In the genomic region with DNA sequence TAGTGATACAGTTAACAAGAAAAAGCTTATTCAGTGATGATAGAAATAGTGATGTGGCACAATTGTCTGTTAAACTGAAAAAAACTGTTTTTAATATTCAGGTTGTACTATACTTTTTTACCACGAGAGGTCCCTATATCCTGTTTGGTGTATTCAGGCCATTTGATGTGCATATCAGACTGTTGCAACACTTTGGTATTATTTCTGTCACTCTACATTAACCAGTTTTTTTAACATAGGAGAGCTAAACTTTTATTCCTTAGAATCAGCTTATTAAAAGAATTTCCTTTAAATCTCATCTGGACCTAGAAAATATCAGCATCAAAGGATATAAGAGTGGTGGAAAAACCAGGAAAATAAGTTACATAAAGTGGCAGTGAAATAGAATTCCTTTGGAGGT, we compare ENCODE assay signal across 1 cellular context.
A peak's percentile ranks its signal among the peaks of the same experiment; 100 is the strongest.
TF ChIP-seq lines count a peak whose summit lies in the region.

No MANE protein-coding gene starts in this region.

TF ChIP-seq in HepG2, 621 proteins besides CTCF, POLR2A, EP300 and RAD21 (continued from another document and continues in another):
- TF ChIP-seq, protein P1, sequence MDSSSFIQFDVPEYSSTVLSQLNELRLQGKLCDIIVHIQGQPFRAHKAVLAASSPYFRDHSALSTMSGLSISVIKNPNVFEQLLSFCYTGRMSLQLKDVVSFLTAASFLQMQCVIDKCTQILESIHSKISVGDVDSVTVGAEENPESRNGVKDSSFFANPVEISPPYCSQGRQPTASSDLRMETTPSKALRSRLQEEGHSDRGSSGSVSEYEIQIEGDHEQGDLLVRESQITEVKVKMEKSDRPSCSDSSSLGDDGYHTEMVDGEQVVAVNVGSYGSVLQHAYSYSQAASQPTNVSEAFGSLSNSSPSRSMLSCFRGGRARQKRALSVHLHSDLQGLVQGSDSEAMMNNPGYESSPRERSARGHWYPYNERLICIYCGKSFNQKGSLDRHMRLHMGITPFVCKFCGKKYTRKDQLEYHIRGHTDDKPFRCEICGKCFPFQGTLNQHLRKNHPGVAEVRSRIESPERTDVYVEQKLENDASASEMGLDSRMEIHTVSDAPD (CRISPR knock-in tag; IDR thresholded peaks at IDR 0.05), result no peak
- TF ChIP-seq KLF9 (CRISPR knock-in tag; IDR thresholded peaks at IDR 0.05; ENCODE audit: low read depth), result no peak
- TF ChIP-seq, protein P2, sequence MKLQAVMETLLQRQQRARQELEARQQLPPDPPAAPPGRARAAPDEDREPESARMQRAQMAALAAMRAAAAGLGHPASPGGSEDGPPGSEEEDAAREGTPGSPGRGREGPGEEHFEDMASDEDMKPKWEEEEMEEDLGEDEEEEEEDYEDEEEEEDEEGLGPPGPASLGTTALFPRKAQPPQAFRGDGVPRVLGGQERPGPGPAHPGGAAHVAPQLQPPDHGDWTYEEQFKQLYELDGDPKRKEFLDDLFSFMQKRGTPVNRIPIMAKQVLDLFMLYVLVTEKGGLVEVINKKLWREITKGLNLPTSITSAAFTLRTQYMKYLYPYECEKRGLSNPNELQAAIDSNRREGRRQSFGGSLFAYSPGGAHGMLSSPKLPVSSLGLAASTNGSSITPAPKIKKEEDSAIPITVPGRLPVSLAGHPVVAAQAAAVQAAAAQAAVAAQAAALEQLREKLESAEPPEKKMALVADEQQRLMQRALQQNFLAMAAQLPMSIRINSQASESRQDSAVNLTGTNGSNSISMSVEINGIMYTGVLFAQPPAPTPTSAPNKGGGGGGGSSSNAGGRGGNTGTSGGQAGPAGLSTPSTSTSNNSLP (IDR thresholded peaks at IDR 0.05; ENCODE audit: low read depth, low read length), result peak; percentile 98
- no peak for TF ChIP-seq JUN (CRISPR knock-in tag; IDR thresholded peaks at IDR 0.05)
- no peak for TF ChIP-seq ZNF350 (CRISPR knock-in tag; IDR thresholded peaks at IDR 0.05; ENCODE audit: borderline replicate concordance, low read depth)
- TF ChIP-seq ZNF567 (CRISPR knock-in tag; IDR thresholded peaks at IDR 0.05; ENCODE audit: borderline replicate concordance), result no peak
- no peak for TF ChIP-seq DNMT1 (CRISPR knock-in tag; IDR thresholded peaks at IDR 0.05)
- TF ChIP-seq, protein P3, sequence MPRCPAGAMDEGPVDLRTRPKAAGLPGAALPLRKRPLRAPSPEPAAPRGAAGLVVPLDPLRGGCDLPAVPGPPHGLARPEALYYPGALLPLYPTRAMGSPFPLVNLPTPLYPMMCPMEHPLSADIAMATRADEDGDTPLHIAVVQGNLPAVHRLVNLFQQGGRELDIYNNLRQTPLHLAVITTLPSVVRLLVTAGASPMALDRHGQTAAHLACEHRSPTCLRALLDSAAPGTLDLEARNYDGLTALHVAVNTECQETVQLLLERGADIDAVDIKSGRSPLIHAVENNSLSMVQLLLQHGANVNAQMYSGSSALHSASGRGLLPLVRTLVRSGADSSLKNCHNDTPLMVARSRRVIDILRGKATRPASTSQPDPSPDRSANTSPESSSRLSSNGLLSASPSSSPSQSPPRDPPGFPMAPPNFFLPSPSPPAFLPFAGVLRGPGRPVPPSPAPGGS (CRISPR knock-in tag; IDR thresholded peaks at IDR 0.05), result no peak
- no peak for TF ChIP-seq ESRRA (CRISPR knock-in tag; IDR thresholded peaks at IDR 0.05; ENCODE audit: low read depth)
- TF ChIP-seq, protein P4, sequence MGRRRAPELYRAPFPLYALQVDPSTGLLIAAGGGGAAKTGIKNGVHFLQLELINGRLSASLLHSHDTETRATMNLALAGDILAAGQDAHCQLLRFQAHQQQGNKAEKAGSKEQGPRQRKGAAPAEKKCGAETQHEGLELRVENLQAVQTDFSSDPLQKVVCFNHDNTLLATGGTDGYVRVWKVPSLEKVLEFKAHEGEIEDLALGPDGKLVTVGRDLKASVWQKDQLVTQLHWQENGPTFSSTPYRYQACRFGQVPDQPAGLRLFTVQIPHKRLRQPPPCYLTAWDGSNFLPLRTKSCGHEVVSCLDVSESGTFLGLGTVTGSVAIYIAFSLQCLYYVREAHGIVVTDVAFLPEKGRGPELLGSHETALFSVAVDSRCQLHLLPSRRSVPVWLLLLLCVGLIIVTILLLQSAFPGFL (CRISPR knock-in tag; IDR thresholded peaks at IDR 0.05), result no peak
- TF ChIP-seq ZNF605 (CRISPR knock-in tag; IDR thresholded peaks at IDR 0.05), result no peak
- TF ChIP-seq, protein P5, sequence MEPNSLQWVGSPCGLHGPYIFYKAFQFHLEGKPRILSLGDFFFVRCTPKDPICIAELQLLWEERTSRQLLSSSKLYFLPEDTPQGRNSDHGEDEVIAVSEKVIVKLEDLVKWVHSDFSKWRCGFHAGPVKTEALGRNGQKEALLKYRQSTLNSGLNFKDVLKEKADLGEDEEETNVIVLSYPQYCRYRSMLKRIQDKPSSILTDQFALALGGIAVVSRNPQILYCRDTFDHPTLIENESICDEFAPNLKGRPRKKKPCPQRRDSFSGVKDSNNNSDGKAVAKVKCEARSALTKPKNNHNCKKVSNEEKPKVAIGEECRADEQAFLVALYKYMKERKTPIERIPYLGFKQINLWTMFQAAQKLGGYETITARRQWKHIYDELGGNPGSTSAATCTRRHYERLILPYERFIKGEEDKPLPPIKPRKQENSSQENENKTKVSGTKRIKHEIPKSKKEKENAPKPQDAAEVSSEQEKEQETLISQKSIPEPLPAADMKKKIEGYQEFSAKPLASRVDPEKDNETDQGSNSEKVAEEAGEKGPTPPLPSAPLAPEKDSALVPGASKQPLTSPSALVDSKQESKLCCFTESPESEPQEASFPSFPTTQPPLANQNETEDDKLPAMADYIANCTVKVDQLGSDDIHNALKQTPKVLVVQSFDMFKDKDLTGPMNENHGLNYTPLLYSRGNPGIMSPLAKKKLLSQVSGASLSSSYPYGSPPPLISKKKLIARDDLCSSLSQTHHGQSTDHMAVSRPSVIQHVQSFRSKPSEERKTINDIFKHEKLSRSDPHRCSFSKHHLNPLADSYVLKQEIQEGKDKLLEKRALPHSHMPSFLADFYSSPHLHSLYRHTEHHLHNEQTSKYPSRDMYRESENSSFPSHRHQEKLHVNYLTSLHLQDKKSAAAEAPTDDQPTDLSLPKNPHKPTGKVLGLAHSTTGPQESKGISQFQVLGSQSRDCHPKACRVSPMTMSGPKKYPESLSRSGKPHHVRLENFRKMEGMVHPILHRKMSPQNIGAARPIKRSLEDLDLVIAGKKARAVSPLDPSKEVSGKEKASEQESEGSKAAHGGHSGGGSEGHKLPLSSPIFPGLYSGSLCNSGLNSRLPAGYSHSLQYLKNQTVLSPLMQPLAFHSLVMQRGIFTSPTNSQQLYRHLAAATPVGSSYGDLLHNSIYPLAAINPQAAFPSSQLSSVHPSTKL (CRISPR knock-in tag; IDR thresholded peaks at IDR 0.05), result peak; percentile 30; the same call in 1 of the 2 replicates
- no peak for TF ChIP-seq TAF1 (CRISPR knock-in tag; IDR thresholded peaks at IDR 0.05)
- no peak for TF ChIP-seq TCF7L2 (IDR thresholded peaks at IDR 0.05; ENCODE audit: low read depth, low read length)
- TF ChIP-seq ZNF709 (CRISPR knock-in tag; IDR thresholded peaks at IDR 0.05), result no peak
- no peak for TF ChIP-seq ZSCAN9 (CRISPR knock-in tag; IDR thresholded peaks at IDR 0.05; ENCODE audit: borderline replicate concordance)
- TF ChIP-seq ZNF296 (CRISPR knock-in tag; conservative IDR thresholded peaks at IDR 0.05), result no peak
- no peak for TF ChIP-seq POLR2AphosphoS2 (IDR thresholded peaks at IDR 0.05; ENCODE audit: low read depth, low read length)
- no peak for TF ChIP-seq AGO2 (optimal IDR thresholded peaks at IDR 0.05; ENCODE audit: low read depth, low read length)
- no peak for TF ChIP-seq ZNF790 (CRISPR knock-in tag; IDR thresholded peaks at IDR 0.05; ENCODE audit: borderline replicate concordance)
- TF ChIP-seq, protein P6, sequence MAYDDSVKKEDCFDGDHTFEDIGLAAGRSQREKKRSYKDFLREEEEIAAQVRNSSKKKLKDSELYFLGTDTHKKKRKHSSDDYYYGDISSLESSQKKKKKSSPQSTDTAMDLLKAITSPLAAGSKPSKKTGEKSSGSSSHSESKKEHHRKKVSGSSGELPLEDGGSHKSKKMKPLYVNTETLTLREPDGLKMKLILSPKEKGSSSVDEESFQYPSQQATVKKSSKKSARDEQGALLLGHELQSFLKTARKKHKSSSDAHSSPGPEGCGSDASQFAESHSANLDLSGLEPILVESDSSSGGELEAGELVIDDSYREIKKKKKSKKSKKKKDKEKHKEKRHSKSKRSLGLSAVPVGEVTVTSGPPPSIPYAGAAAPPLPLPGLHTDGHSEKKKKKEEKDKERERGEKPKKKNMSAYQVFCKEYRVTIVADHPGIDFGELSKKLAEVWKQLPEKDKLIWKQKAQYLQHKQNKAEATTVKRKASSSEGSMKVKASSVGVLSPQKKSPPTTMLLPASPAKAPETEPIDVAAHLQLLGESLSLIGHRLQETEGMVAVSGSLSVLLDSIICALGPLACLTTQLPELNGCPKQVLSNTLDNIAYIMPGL (CRISPR knock-in tag; IDR thresholded peaks at IDR 0.05; ENCODE audit: borderline replicate concordance in 1 of 2, low read depth in 1 of 2), result 0 out of 4 replicates have a peak, but pooled peaks of 1 of the 2 experiments have one; percentile 35
- no peak for TF ChIP-seq FOXP1 (IDR thresholded peaks at IDR 0.05)
- no peak for TF ChIP-seq FOXP1 (CRISPR knock-in tag; IDR thresholded peaks at IDR 0.05)
- TF ChIP-seq SMAD3 (CRISPR knock-in tag; IDR thresholded peaks at IDR 0.05), result no peak
- no peak for TF ChIP-seq ZNF33A (CRISPR knock-in tag; IDR thresholded peaks at IDR 0.05; ENCODE audit: borderline replicate concordance)
- TF ChIP-seq ZNF607 (CRISPR knock-in tag; IDR thresholded peaks at IDR 0.05; ENCODE audit: borderline replicate concordance), result no peak
- TF ChIP-seq MEF2D (CRISPR knock-in tag; IDR thresholded peaks at IDR 0.05), result no peak
- no peak for TF ChIP-seq U2AF1 (optimal IDR thresholded peaks at IDR 0.05; ENCODE audit: low read depth, low read length)
- no peak for TF ChIP-seq ZNF780A (CRISPR knock-in tag; IDR thresholded peaks at IDR 0.05)
- peak; percentile 25; the same call in 1 of the 2 replicates for TF ChIP-seq FOXJ3 (CRISPR knock-in tag; IDR thresholded peaks at IDR 0.05; ENCODE audit: borderline replicate concordance)
- TF ChIP-seq, protein P7, sequence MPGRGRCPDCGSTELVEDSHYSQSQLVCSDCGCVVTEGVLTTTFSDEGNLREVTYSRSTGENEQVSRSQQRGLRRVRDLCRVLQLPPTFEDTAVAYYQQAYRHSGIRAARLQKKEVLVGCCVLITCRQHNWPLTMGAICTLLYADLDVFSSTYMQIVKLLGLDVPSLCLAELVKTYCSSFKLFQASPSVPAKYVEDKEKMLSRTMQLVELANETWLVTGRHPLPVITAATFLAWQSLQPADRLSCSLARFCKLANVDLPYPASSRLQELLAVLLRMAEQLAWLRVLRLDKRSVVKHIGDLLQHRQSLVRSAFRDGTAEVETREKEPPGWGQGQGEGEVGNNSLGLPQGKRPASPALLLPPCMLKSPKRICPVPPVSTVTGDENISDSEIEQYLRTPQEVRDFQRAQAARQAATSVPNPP (CRISPR knock-in tag; IDR thresholded peaks at IDR 0.05), result no peak
- no peak for TF ChIP-seq HNF4A (CRISPR knock-in tag; IDR thresholded peaks at IDR 0.05)
- TF ChIP-seq, protein P8, sequence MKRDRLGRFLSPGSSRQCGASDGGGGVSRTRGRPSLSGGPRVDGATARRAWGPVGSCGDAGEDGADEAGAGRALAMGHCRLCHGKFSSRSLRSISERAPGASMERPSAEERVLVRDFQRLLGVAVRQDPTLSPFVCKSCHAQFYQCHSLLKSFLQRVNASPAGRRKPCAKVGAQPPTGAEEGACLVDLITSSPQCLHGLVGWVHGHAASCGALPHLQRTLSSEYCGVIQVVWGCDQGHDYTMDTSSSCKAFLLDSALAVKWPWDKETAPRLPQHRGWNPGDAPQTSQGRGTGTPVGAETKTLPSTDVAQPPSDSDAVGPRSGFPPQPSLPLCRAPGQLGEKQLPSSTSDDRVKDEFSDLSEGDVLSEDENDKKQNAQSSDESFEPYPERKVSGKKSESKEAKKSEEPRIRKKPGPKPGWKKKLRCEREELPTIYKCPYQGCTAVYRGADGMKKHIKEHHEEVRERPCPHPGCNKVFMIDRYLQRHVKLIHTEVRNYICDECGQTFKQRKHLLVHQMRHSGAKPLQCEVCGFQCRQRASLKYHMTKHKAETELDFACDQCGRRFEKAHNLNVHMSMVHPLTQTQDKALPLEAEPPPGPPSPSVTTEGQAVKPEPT (CRISPR knock-in tag; IDR thresholded peaks at IDR 0.05; ENCODE audit: low read depth), result no peak
- TF ChIP-seq BCL6 (CRISPR knock-in tag; IDR thresholded peaks at IDR 0.05), result no peak
- TF ChIP-seq CEBPG (CRISPR knock-in tag; IDR thresholded peaks at IDR 0.05), result peak; percentile 84
- TF ChIP-seq ZNF33B (CRISPR knock-in tag; IDR thresholded peaks at IDR 0.05), result no peak
- TF ChIP-seq SOX13 (IDR thresholded peaks at IDR 0.05), result no peak
- TF ChIP-seq SOX13 (CRISPR knock-in tag; conservative IDR thresholded peaks at IDR 0.05 in 1 of 2, IDR thresholded peaks at IDR 0.05 in 1 of 2), result no peak
- TF ChIP-seq ZNF816 (CRISPR knock-in tag; IDR thresholded peaks at IDR 0.05; ENCODE audit: borderline replicate concordance), result no peak
- no peak for TF ChIP-seq ZEB1 (IDR thresholded peaks at IDR 0.05; ENCODE audit: insufficient replicate concordance, low read depth)
- peak; percentile 88 for TF ChIP-seq CEBPB (IDR thresholded peaks at IDR 0.05; ENCODE audit: borderline replicate concordance, low read depth, low read length)
- TF ChIP-seq, protein P9, sequence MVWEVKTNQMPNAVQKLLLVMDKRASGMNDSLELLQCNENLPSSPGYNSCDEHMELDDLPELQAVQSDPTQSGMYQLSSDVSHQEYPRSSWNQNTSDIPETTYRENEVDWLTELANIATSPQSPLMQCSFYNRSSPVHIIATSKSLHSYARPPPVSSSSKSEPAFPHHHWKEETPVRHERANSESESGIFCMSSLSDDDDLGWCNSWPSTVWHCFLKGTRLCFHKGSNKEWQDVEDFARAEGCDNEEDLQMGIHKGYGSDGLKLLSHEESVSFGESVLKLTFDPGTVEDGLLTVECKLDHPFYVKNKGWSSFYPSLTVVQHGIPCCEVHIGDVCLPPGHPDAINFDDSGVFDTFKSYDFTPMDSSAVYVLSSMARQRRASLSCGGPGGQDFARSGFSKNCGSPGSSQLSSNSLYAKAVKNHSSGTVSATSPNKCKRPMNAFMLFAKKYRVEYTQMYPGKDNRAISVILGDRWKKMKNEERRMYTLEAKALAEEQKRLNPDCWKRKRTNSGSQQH (CRISPR knock-in tag; IDR thresholded peaks at IDR 0.05; ENCODE audit: low read depth), result no peak
- no peak for TF ChIP-seq ZNF24 (IDR thresholded peaks at IDR 0.05)
- TF ChIP-seq IKZF1 (IDR thresholded peaks at IDR 0.05), result no peak
- TF ChIP-seq, protein P10, sequence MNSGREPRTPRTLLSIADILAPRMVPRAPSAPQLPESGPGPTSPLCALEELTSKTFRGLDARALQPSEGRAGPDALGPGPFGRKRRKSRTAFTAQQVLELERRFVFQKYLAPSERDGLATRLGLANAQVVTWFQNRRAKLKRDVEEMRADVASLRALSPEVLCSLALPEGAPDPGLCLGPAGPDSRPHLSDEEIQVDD (CRISPR knock-in tag; IDR thresholded peaks at IDR 0.05; ENCODE audit: borderline replicate concordance), result no peak
- TF ChIP-seq, protein P11, sequence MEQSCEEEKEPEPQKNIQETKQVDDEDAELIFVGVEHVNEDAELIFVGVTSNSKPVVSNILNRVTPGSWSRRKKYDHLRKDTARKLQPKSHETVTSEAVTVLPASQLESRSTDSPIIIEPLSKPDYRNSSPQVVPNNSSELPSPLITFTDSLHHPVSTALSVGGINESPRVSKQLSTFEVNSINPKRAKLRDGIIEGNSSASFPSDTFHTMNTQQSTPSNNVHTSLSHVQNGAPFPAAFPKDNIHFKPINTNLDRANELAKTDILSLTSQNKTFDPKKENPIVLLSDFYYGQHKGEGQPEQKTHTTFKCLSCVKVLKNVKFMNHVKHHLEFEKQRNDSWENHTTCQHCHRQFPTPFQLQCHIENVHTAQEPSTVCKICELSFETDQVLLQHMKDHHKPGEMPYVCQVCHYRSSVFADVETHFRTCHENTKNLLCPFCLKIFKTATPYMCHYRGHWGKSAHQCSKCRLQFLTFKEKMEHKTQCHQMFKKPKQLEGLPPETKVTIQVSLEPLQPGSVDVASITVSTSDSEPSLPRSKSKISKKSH (CRISPR knock-in tag; IDR thresholded peaks at IDR 0.05; ENCODE audit: borderline replicate concordance), result no peak
